15 cellular contexts compared by ENCODE assay signal in the genomic region with DNA sequence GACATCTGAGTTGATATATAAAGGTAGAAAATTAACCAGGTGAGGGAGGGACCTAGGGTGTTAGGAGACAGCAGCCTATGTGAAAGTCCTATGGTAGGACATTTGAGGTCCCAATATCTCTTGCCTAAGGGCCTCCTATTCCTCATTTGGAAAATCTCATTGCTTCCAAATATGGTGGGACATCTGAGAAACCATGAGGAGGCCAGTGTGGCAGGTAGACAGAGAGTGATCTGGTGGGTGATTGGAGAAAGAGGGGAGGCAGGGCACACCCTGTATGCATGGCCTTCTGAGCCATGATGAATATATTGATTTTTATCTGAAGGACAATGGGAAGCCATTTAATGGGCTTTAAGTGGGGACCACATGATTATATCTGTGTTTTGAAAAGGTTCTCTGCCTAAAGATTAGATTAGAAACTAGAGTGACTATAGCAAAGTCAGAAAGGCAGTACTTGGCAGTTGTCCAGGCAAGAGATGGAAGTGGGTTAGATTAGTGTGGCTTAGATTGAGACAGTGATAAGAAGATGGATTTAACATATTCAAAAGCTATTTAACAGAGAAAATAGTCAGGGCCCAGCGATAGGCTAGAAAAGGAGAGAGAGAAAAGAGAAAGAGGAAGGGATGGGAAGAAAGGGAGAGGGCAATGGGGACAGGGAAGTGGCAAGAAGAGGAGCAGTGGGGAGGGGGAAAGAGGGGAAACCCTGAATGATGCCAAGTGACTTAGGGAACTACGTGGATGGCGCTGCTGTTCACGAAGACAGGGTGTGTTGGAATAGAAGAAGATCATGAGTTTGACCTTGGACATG.
A peak's percentile ranks its signal among the peaks of the same experiment; 100 is the strongest.
DNase-seq lines count a peak whose midpoint lies in the region; ATAC-seq and TF ChIP-seq lines count a peak whose summit lies in the region.
"Had no signal": no experiment of that assay in that cellular context is flagged by ENCODE, and none has a peak within 500 bp of the region (broad histone marks: within the 10 kb centered on the region; RNA-seq: fewer than 3 reads in every experiment).

No MANE protein-coding gene starts in this region.

- ATAC-seq in left ventricle myocardium superior (no peak), PC-3 (no peak)

- no TSS peak for BruUV-seq in PC-3 (replicated peaks; lab: Mats Ljungman, UMichigan)

- no peaks in the 10 kb centered on the region for H3K79me2 ChIP-seq in PC-3 (ENCODE audit: low read length)

- H3K4me2 ChIP-seq in PC-3 (ENCODE audit: low read length): no peak overlapping the region

- H3K27ac ChIP-seq in VCaP: peak overlapping the region; percentile 16; the same call in 1 of the 2 replicates
- no peak overlapping the region for H3K27ac ChIP-seq in PC-3 (ENCODE audit: low read length)

- H2AFZ ChIP-seq in PC-3 (ENCODE audit: low read length): no peak overlapping the region

- no peak overlapping the region for H3K9ac ChIP-seq in PC-3 (ENCODE audit: low read length)

- no peaks in the 10 kb centered on the region for H3K9me3 ChIP-seq in PC-3 (ENCODE audit: low read length)
- H3K9me3 ChIP-seq: Caco-2 had no signal

- H4K20me1 ChIP-seq in PC-3 (ENCODE audit: low read length): no peaks in the 10 kb centered on the region

- intact Hi-C loops in left ventricle myocardium superior (cut with micrococcal nuclease): no loop called here
- intact Hi-C loops in PC-3 (cut with micrococcal nuclease): no loop called here

- no peaks in the 10 kb centered on the region for H3K4me1 ChIP-seq in PC-3 (ENCODE audit: insufficient read depth, low read length)
- H3K4me1 ChIP-seq: Caco-2 had no signal

- H3K9me2 ChIP-seq in PC-3 (replicated peaks; ENCODE audit: low read length): no peaks in the 10 kb centered on the region

- no peak overlapping the region for H3K4me3 ChIP-seq in Jurkat, Clone E6-1 (ENCODE audit: low read length)
- H3K4me3 ChIP-seq in PC-3 (ENCODE audit: low read length): no peak overlapping the region

- H3K27me3 ChIP-seq in PC-3 (ENCODE audit: low read length): no peaks in the 10 kb centered on the region

- TF ChIP-seq CTCF in VCaP (conservative IDR thresholded peaks at IDR 0.05) (no peak), PC-3 (conservative IDR thresholded peaks at IDR 0.05; ENCODE audit: low read depth, low read length) (no peak)

- CTCF ChIA-PET in PC-3 (lab: Charles Lee): no interaction called here

- POLR2A ChIA-PET in PC-3 (lab: Charles Lee; ENCODE audit: unreplicated experiment): no interaction called here

- peak; percentile 45 for DNase-seq in Jurkat, Clone E6-1 (ENCODE audit: low read depth, low spot score)
- peak; percentile 82 for DNase-seq in NCI-H146 (lab: John Stamatoyannopoulos, UW)
- peak; percentile 46 for DNase-seq in NCI-H748 treated with DMSO at 0.1 percent for 48 hours (lab: John Stamatoyannopoulos, UW)
- DNase-seq in activated CD4-positive, alpha-beta T cell treated with anti-CD3 and anti-CD28 coated beads, Interleukin-2, amount 50 U/mL, for 48 hours: no peak
- DNase-seq in left ventricle myocardium superior: no peak
- no peak for DNase-seq in PC-3
- DNase-seq: Caco-2; CD4-positive, CD25-positive, alpha-beta regulatory T cell; H7; NCI-H1417 treated with DMSO at 0.1 percent for 48 hours; NCI-H2081; OCI-M1; RPMI8226; SIG-M5 had no signal

- no peaks in the 10 kb centered on the region for H3K36me3 ChIP-seq in PC-3 (ENCODE audit: low read depth, low read length)

- no peaks in the 10 kb centered on the region for H3F3A ChIP-seq in PC-3 (ENCODE audit: low read length, unreplicated experiment)

Comparison
In these comparisons a context has a peak if more than half of its experiments do, and no peak if none do; other contexts are left out.
1. DNase-seq: peak in Jurkat, Clone E6-1 (single experiment), NCI-H146 (single experiment) and NCI-H748 treated with DMSO at 0.1 percent for 48 hours (single experiment); none in activated CD4-positive, alpha-beta T cell treated with anti-CD3 and anti-CD28 coated beads, Interleukin-2, amount 50 U/mL, for 48 hours (0 of 2), left ventricle myocardium superior (single experiment) and PC-3 (single experiment).